In the genomic region with DNA sequence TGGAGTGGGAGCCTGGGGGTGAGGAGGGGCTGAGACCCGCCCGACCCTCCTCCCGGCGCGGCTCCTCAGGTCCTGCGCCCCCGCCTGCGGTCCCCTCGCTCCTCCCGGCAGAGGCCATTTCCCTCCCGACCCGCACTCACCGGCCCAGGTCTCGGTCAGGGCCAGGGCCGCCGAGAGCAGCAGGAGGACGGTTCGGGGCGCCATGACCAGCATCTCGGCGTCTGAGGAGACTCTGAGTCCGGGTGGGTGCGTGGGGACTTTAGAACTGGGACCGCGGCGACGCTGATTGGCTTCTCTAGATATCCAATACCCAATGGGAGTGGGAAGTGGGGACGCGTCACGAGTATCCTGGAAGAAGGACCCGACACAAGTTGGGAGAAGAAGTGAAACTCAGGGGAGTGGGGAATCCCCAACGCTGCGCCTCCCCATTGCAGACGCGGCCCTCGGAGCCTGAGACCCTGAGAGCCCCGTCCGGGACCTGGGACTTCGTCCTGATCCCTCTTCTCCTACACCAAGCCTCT, we compare ENCODE assay signal across 8 cellular contexts. TPM values are rescaled to one million over a fixed set of nuclear protein-coding genes. Genes with fewer than 3 reads are reported as not detected.
DNase-seq lines count a peak whose midpoint lies in the region; ATAC-seq and TF ChIP-seq lines count a peak whose summit lies in the region.

A gene (minus strand): TSS at position 234 of the 521 bp plus-strand sequence. CDS start 21 bp downstream, at position 213.

- no peaks in the 10 kb centered on the region for H3K79me1 ChIP-seq in trophoblast cell (ENCODE audit: low read length)

- ATAC-seq in GM21576 (IDR thresholded peaks at IDR 0.05; ENCODE audit: unreplicated experiment) = peak; percentile 83
- ATAC-seq in heart right ventricle = peak; percentile 96 to 98 (median 97)

- H3K9ac ChIP-seq in trophoblast cell (ENCODE audit: low read length) = no peak within 1 kb of the TSS

- H3K9me3 ChIP-seq in adrenal gland (replicated peaks in 1 of 3) (no peaks in the 10 kb centered on the region), heart right ventricle (no peaks in the 10 kb centered on the region), trophoblast cell (ENCODE audit: insufficient read depth, low read depth, low read length) (no peaks in the 10 kb centered on the region), transverse colon (no peaks in the 10 kb centered on the region)

- H3K79me2 ChIP-seq in trophoblast cell (ENCODE audit: control insufficient read depth, insufficient read depth, low read length, poor library complexity) = no peaks in the 10 kb centered on the region

- no peak within 1 kb of the TSS for H3K23ac ChIP-seq in trophoblast cell (ENCODE audit: low read length)

- H3K4ac ChIP-seq in trophoblast cell (ENCODE audit: low read depth, low read length) = no peak within 1 kb of the TSS

- no peak for TF ChIP-seq CTCF in adrenal gland (IDR thresholded peaks at IDR 0.05)
- TF ChIP-seq CTCF in heart right ventricle (IDR thresholded peaks at IDR 0.05) = no peak
- TF ChIP-seq CTCF in transverse colon (IDR thresholded peaks at IDR 0.05) = no peak

- no peak within 1 kb of the TSS for H2BK12ac ChIP-seq in trophoblast cell (ENCODE audit: low read length)

- in situ Hi-C loops in KBM-7 (cut with MboI; ENCODE audit: low pct_unique_long_range_greater_than_20kb, low sequenced_read_pairs) (no loop called here), transverse colon (cut with MboI; ENCODE audit: low pct_ligation_motif_present in 1 of 4, low pct_unique_long_range_greater_than_20kb in 1 of 4, low sequenced_read_pairs in 3 of 4) (no loop called here)

- DNase-seq in DMS79 treated with DMSO at 0.1 percent for 48 hours (lab: John Stamatoyannopoulos, UW) (peak; percentile 30), KBM-7 (peak; percentile 81), SW480 (ENCODE audit: low spot score) (peak; percentile 78), adrenal gland (peak; percentile 70 to 94 (median 88)), heart right ventricle (peak; percentile 88 to 94), trophoblast cell (peak; percentile 41 to 64), transverse colon (peak; percentile 89)

- intact Hi-C loops in adrenal gland (cut with DNase I) = no loop called here
- intact Hi-C loops in heart right ventricle (cut with DNase I) = loop anchor here in 2 of 10 donors (2.0 to 5.0 kb wide), 3 partner anchors 84 to 160 kb away; a partner anchor contains a TSS
- intact Hi-C loops in transverse colon (cut with DNase I; ENCODE audit: low total_unique reads) = no loop called here

- H2BK5ac ChIP-seq in trophoblast cell (ENCODE audit: low read depth, low read length, poor library complexity) = no peak within 1 kb of the TSS

- H3K27ac ChIP-seq in adrenal gland = peak within 1 kb of the TSS in 4 of 5 donors; percentile 36 to 91 (median 72)
- peak within 1 kb of the TSS in 9 of 10 donors; percentile 79 to 99 (median 90) for H3K27ac ChIP-seq in heart right ventricle
- H3K27ac ChIP-seq in trophoblast cell (ENCODE audit: low read depth, low read length) = no peak within 1 kb of the TSS
- H3K27ac ChIP-seq in transverse colon = peak within 1 kb of the TSS; percentile 80 to 92 (median 90)

- H3K4me2 ChIP-seq in trophoblast cell (ENCODE audit: low read length) = peak within 1 kb of the TSS; percentile 98

- TF ChIP-seq POLR2A in adrenal gland (IDR thresholded peaks at IDR 0.05) = peak in 1 of 2 donors; percentile 88
- TF ChIP-seq POLR2A in transverse colon (IDR thresholded peaks at IDR 0.05) = no peak

- no peak within 1 kb of the TSS for H4K91ac ChIP-seq in trophoblast cell (ENCODE audit: low read depth, low read length)

- H2BK120ac ChIP-seq in trophoblast cell (ENCODE audit: insufficient read depth, low read length, poor library complexity) = no peak within 1 kb of the TSS

- H4K12ac ChIP-seq in trophoblast cell (ENCODE audit: low read depth, low read length) = no peak within 1 kb of the TSS

- H3K4me3 ChIP-seq in adrenal gland = peak within 1 kb of the TSS in 2 of 4 donors; percentile 23 to 52
- H3K4me3 ChIP-seq in heart right ventricle = peak within 1 kb of the TSS; percentile 57 to 98 (median 74)
- H3K4me3 ChIP-seq in trophoblast cell (ENCODE audit: low read depth, low read length) = peak within 1 kb of the TSS; percentile 73
- peak within 1 kb of the TSS; percentile 56 to 92 (median 62) for H3K4me3 ChIP-seq in transverse colon

- TF ChIP-seq EP300 in transverse colon (IDR thresholded peaks at IDR 0.05; ENCODE audit: low read depth) = no peak

- H3K27me3 ChIP-seq in adrenal gland (no peaks in the 10 kb centered on the region), heart right ventricle (peaks cover 0 to 23% (median 0%) of the 10 kb centered on the region in 7 donors), trophoblast cell (ENCODE audit: insufficient read depth, low read length) (peaks cover 11% of the 10 kb centered on the region), transverse colon (peaks cover 3% of the 10 kb centered on the region)

- H3K18ac ChIP-seq in trophoblast cell (ENCODE audit: low read length) = no peak within 1 kb of the TSS

- peaks cover 0 to 5% of the 10 kb centered on the region in 2 donors for H3K4me1 ChIP-seq in adrenal gland (replicated peaks in 1 of 2)
- peaks cover 0 to 48% (median 16%) of the 10 kb centered on the region in 9 donors for H3K4me1 ChIP-seq in heart right ventricle
- peaks cover 0 to 4% of the 10 kb centered on the region in 2 experiments for H3K4me1 ChIP-seq in trophoblast cell (ENCODE audit: control insufficient read depth in 1 of 2, insufficient read depth in 2 of 2, low read length in 2 of 2)
- peaks cover 6 to 22% (median 16%) of the 10 kb centered on the region in 4 donors for H3K4me1 ChIP-seq in transverse colon

- no peak within 1 kb of the TSS for H2AK5ac ChIP-seq in trophoblast cell (ENCODE audit: low read length)

- no peak within 1 kb of the TSS for H3K14ac ChIP-seq in trophoblast cell (ENCODE audit: low read length)

- H3K36me3 ChIP-seq in adrenal gland (replicated peaks in 1 of 2) = peaks cover 0 to 20% of the 10 kb centered on the region in 2 donors
- peaks cover 0 to 34% (median 0%) of the 10 kb centered on the region in 9 donors for H3K36me3 ChIP-seq in heart right ventricle
- H3K36me3 ChIP-seq in trophoblast cell (ENCODE audit: control insufficient read depth in 1 of 2, insufficient read depth in 2 of 2, low read length in 2 of 2) = no peaks in the 10 kb centered on the region
- peaks cover 0 to 10% (median 2%) of the 10 kb centered on the region in 4 donors for H3K36me3 ChIP-seq in transverse colon

- 0 to 1% (median 0%) methylated on average over 14 to 39 of the region's 39 CpGs for WGBS in adrenal gland, 4 donors
- 0 to 1% methylated on average over 33 to 39 of the region's 39 CpGs for WGBS in heart right ventricle, 2 donors
- no CpG with 5 or more reads among the region's 39 CpGs for WGBS in trophoblast cell (ENCODE audit: extremely low coverage, insufficient coverage, insufficient read length)
- WGBS in transverse colon (ENCODE audit: low coverage in 1 of 2), 2 donors = 0% methylated on average over 39 of the region's 39 CpGs; no CpG with 5 or more reads in 1 of the 2 donors

- H2AFZ ChIP-seq in trophoblast cell (ENCODE audit: insufficient read depth, low read length, poor library complexity) = peak within 1 kb of the TSS; percentile 71

- no peak within 1 kb of the TSS for H4K8ac ChIP-seq in trophoblast cell (ENCODE audit: low read depth, low read length)

RNA-seq across cellular contexts. Expression of the gene that starts here (rescaled TPM):
- total RNA-seq in adrenal gland (1,000 to 10,000 TPM; 1,067 to 3,150 (median 1,272) TPM), heart right ventricle (1,000 to 10,000 TPM in 1 of 10 donors, 100 to 1,000 TPM in 9; 252 to 2,676 (median 383) TPM), transverse colon (1,000 to 10,000 TPM in 3 of 4 donors, 100 to 1,000 TPM in 1; 915 to 3,432 (median 2,814) TPM)
- polyA plus RNA-seq in adrenal gland (1,000 to 10,000 TPM in 1 of 3 donors, 100 to 1,000 TPM in 2; 615 to 1,099 (median 618) TPM), heart right ventricle (100 to 1,000 TPM; 516 to 656 TPM)
- polyA plus RNA-seq in trophoblast cell (2013) = 7.3 and 7.6 TPM in 2 replicates

Comparison
In these comparisons a context has a peak if more than half of its experiments do, and no peak if none do; other contexts are left out.
1. DNase-seq: peak in every context shown above with its lines; median percentile 91 in heart right ventricle; 89 in transverse colon; 88 in adrenal gland; 81 in KBM-7; 78 in SW480; 52 in trophoblast cell; 30 in DMS79 treated with DMSO at 0.1 percent for 48 hours.